ENCODE assay signal across 31 cellular contexts in the genomic region with DNA sequence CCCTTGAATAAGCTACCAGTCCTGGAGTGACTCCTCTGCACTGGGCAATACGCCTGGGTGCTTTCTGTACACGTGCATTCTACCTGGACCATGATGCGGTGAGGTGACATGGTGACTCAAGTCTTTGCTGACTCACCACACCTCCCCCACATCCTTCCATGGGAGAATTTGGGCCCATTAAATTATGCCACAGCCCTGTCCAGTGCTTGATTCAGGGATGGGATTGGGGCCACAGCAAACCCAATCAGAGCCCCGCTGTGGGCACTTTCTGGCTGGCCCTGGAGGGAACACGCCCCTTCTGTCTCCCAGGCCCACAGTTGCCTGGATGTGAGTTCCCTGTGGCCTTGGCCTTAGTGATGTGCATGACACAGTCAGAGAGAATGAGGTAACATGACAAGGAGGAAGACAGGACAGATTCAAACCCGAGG.
A peak's percentile ranks its signal among the peaks of the same experiment; 100 is the strongest.
DNase-seq lines count a peak whose midpoint lies in the region; ATAC-seq, FAIRE-seq and TF ChIP-seq lines count a peak whose summit lies in the region.
"Had no signal": no experiment of that assay in that cellular context is flagged by ENCODE, and none has a peak within 500 bp of the region (broad histone marks: within the 10 kb centered on the region; RNA-seq: fewer than 3 reads in every experiment).

No MANE protein-coding gene starts in this region.

- no peak for TF ChIP-seq POLR2A in endothelial cell of umbilical vein (IDR thresholded peaks at IDR 0.05; ENCODE audit: low read depth, low read length)

- H3K9me3 Mint-ChIP-seq in stimulated activated naive CD8-positive, alpha-beta T cell treated with anti-CD3 and anti-CD28 coated beads, Interleukin-15, amount 100 ng/mL, for 72 hours: no peaks in the 10 kb centered on the region
- H3K9me3 Mint-ChIP-seq: CD8-positive, alpha-beta T cell had no signal

- POLR2A ChIA-PET in endothelial cell of umbilical vein (lab: Charles Lee): no interaction called here

- no peak overlapping the region for H2BK15ac ChIP-seq in mesenchymal stem cell (ENCODE audit: low read depth, poor library complexity, severe bottlenecking)

- no peak overlapping the region for H2BK120ac ChIP-seq in mesenchymal stem cell (ENCODE audit: low read depth, low read length)

- peaks cover 0 to 2% of the 10 kb centered on the region in 2 experiments for H3K27me3 ChIP-seq in endothelial cell of umbilical vein (ENCODE audit: control insufficient read depth in 2 of 2, insufficient read depth in 2 of 2, low read length in 2 of 2)
- no peaks in the 10 kb centered on the region for H3K27me3 ChIP-seq in kidney epithelial cell (ENCODE audit: control insufficient read depth, insufficient read depth, low read length)
- no peaks in the 10 kb centered on the region for H3K27me3 ChIP-seq in left lung
- peaks cover 10 to 20% of the 10 kb centered on the region in 2 experiments for H3K27me3 ChIP-seq in mesenchymal stem cell (ENCODE audit: control insufficient read depth in 1 of 2, insufficient read depth in 1 of 2, low read length in 2 of 2)
- H3K27me3 ChIP-seq in tibial artery: no peaks in the 10 kb centered on the region
- H3K27me3 ChIP-seq: cardiac muscle cell, colonic mucosa, right lobe of liver, suprapubic skin had no signal

- no peak overlapping the region for H3K4ac ChIP-seq in mesenchymal stem cell (ENCODE audit: low read depth in 1 of 2, low read length in 2 of 2)

- H3K14ac ChIP-seq in mesenchymal stem cell (ENCODE audit: low read length in 2 of 2): no peak overlapping the region

- no peak overlapping the region for H4K91ac ChIP-seq in mesenchymal stem cell (ENCODE audit: low read length)

- H3K18ac ChIP-seq in mesenchymal stem cell (ENCODE audit: low read depth in 1 of 2, low read length in 2 of 2): no peak overlapping the region

- intact Hi-C loops in endothelial cell of umbilical vein (cut with micrococcal nuclease) (no loop called here), left lung (cut with DNase I) (no loop called here), tibial artery (cut with DNase I; ENCODE audit: low total_unique reads) (no loop called here)

- H3K4me2 ChIP-seq in endothelial cell of umbilical vein (ENCODE audit: insufficient read depth, low read length): no peak overlapping the region
- no peak overlapping the region for H3K4me2 ChIP-seq in mesenchymal stem cell (ENCODE audit: low read length, poor library complexity, severe bottlenecking)
- H3K4me2 ChIP-seq: A549 had no signal

- no peaks in the 10 kb centered on the region for H4K20me1 ChIP-seq in endothelial cell of umbilical vein (replicated peaks; ENCODE audit: control insufficient read depth, extremely low read depth, insufficient read depth, low read length)

- no peak overlapping the region for H2BK5ac ChIP-seq in mesenchymal stem cell (ENCODE audit: low read depth, low read length, poor library complexity, severe bottlenecking)

- no peak overlapping the region for H2BK12ac ChIP-seq in mesenchymal stem cell (ENCODE audit: low read length in 2 of 2)

- no peak overlapping the region for H3K9ac ChIP-seq in endothelial cell of umbilical vein (replicated peaks; ENCODE audit: extremely low read depth, insufficient read depth, low read length)
- no peak overlapping the region for H3K9ac ChIP-seq in mesenchymal stem cell (ENCODE audit: low read length)

- DNase-seq in stimulated activated naive CD8-positive, alpha-beta T cell treated with anti-CD3 and anti-CD28 coated beads, Interleukin-15, amount 100 ng/mL, for 72 hours: no peak
- DNase-seq in stimulated activated naive CD8-positive, alpha-beta T cell treated with anti-CD3 and anti-CD28 coated beads, Interleukin-15, Interleukin-2, amounts not matched to agents 100 U/mL and 50 U/mL, for 24 hours: no peak
- DNase-seq in endothelial cell of umbilical vein (ENCODE audit: low read depth, low spot score) (no peak), kidney epithelial cell (ENCODE audit: low read depth) (peak; percentile 53), left lung (no peak), mesenchymal stem cell (no peak), tibial artery (no peak)
- DNase-seq: activated CD4-positive, alpha-beta T cell treated with anti-CD3 and anti-CD28 coated beads for 36 hours; activated T-cell treated with anti-CD3 and anti-CD28 coated beads for 4 hours; AML-193; anterior cingulate cortex; CD8-positive, alpha-beta T cell; colonic mucosa; effector memory CD8-positive, alpha-beta T cell; GDM1; KG1; kidney; NCI-H1436; NCI-H2107; NCI-H748 treated with DMSO at 0.1 percent for 48 hours; right lobe of liver; stimulated activated CD4-positive, alpha-beta T cell treated with anti-CD3 and anti-CD28 coated beads, Interleukin-4, amount 100 ng/mL, for 24 hours had no signal

- H2AK5ac ChIP-seq in mesenchymal stem cell (ENCODE audit: low read length, severe bottlenecking): no peak overlapping the region

- WGBS in mesenchymal stem cell: 81% methylated on average over 6 of the region's 6 CpGs

- no peaks in the 10 kb centered on the region for H3K4me1 Mint-ChIP-seq in stimulated activated naive CD8-positive, alpha-beta T cell treated with anti-CD3 and anti-CD28 coated beads, Interleukin-15, amount 100 ng/mL, for 72 hours
- H3K4me1 Mint-ChIP-seq: activated CD4-positive, alpha-beta T cell treated with anti-CD3 and anti-CD28 coated beads for 36 hours; stimulated activated memory B cell treated with anti-CD40 and anti-IgM and Interleukin-4, amounts not matched to agents 10 μg/mL and 1 μg/mL and 100 μg/mL, for 72 hours had no signal

- BruUV-seq in endothelial cell of umbilical vein (replicated peaks; lab: Mats Ljungman, UMichigan): no TSS peak

- H3K9me3 ChIP-seq in endothelial cell of umbilical vein (replicated peaks; ENCODE audit: control insufficient read depth, insufficient read depth, low read length) (no peaks in the 10 kb centered on the region), left lung (peaks cover 0 to 3% of the 10 kb centered on the region in 2 donors), mesenchymal stem cell (ENCODE audit: control insufficient read depth, low read length) (peaks cover 7% of the 10 kb centered on the region), tibial artery (peaks cover 0 to 4% (median 3%) of the 10 kb centered on the region in 3 donors)
- H3K9me3 ChIP-seq: colonic mucosa, right lobe of liver had no signal

- CTCF ChIA-PET in endothelial cell of umbilical vein (lab: Charles Lee): interaction anchor here (1.4 kb wide), 1 partner anchor 135 kb away, joined by 4 read pairs; no protein-coding TSS in a partner anchor

- no peak overlapping the region for H3K4me3 Mint-ChIP-seq in stimulated activated naive CD8-positive, alpha-beta T cell treated with anti-CD3 and anti-CD28 coated beads, Interleukin-15, amount 100 ng/mL, for 72 hours
- H3K4me3 Mint-ChIP-seq: activated CD4-positive, alpha-beta T cell treated with anti-CD3 and anti-CD28 coated beads for 36 hours; CD8-positive, alpha-beta T cell; effector memory CD8-positive, alpha-beta T cell; stimulated activated memory B cell treated with anti-CD40 and anti-IgM and Interleukin-4, amounts not matched to agents 10 μg/mL and 1 μg/mL and 100 μg/mL, for 72 hours had no signal

- H2AFZ ChIP-seq in endothelial cell of umbilical vein (ENCODE audit: low read depth, low read length) (no peak overlapping the region), mesenchymal stem cell (ENCODE audit: low read depth, low read length) (no peak overlapping the region)

- dilution Hi-C loops in endothelial cell of umbilical vein (cut with MboI; ENCODE audit: extremely low pct_ligation_motif_present, low sequenced_read_pairs): no loop called here

- H3K4me1 ChIP-seq in endothelial cell of umbilical vein (ENCODE audit: control insufficient read depth, extremely low read depth, insufficient read depth, low read length): no peaks in the 10 kb centered on the region
- H3K4me1 ChIP-seq in left lung: no peaks in the 10 kb centered on the region
- peaks cover 3% of the 10 kb centered on the region for H3K4me1 ChIP-seq in mesenchymal stem cell (ENCODE audit: control insufficient read depth, insufficient read depth, low read depth, low read length)
- no peaks in the 10 kb centered on the region for H3K4me1 ChIP-seq in tibial artery
- H3K4me1 ChIP-seq: A549, colonic mucosa, right lobe of liver, suprapubic skin had no signal

- FAIRE-seq in endothelial cell of umbilical vein (lab: Jason Lieb, UNC): no peak
- FAIRE-seq: A549, H54, HTR-8/SVneo, kidney had no signal

- no peaks in the 10 kb centered on the region for H3K79me1 ChIP-seq in mesenchymal stem cell (replicated peaks; ENCODE audit: low read length, poor library complexity, severe bottlenecking)

- no peak overlapping the region for H4K8ac ChIP-seq in mesenchymal stem cell (ENCODE audit: low read length)

- H3K27ac ChIP-seq in endothelial cell of umbilical vein (ENCODE audit: insufficient read depth, low read depth, low read length) (no peak overlapping the region), left lung (no peak overlapping the region), mesenchymal stem cell (ENCODE audit: low read length, poor library complexity, severe bottlenecking) (no peak overlapping the region), tibial artery (no peak overlapping the region)
- H3K27ac ChIP-seq: A549, cardiac muscle cell, colonic mucosa, right lobe of liver, suprapubic skin had no signal

- H3K27ac Mint-ChIP-seq in stimulated activated naive CD8-positive, alpha-beta T cell treated with anti-CD3 and anti-CD28 coated beads, Interleukin-15, amount 100 ng/mL, for 72 hours: no peak overlapping the region
- H3K27ac Mint-ChIP-seq: activated CD4-positive, alpha-beta T cell treated with anti-CD3 and anti-CD28 coated beads for 36 hours; activated naive CD4-positive, alpha-beta T cell treated with anti-CD3 and anti-CD28 coated beads, Interleukin-2, amount 50 U/mL, for 72 hours; CD8-positive, alpha-beta T cell; effector memory CD8-positive, alpha-beta T cell; stimulated activated memory B cell treated with anti-CD40 and anti-IgM and Interleukin-4, amounts not matched to agents 10 μg/mL and 1 μg/mL and 100 μg/mL, for 72 hours had no signal

- H3K36me3 ChIP-seq in endothelial cell of umbilical vein (ENCODE audit: control insufficient read depth in 2 of 2, extremely low read depth in 1 of 2, insufficient read depth in 2 of 2, low read length in 2 of 2) (no peaks in the 10 kb centered on the region), kidney epithelial cell (ENCODE audit: control insufficient read depth, insufficient read depth, low read length) (no peaks in the 10 kb centered on the region), left lung (no peaks in the 10 kb centered on the region), mesenchymal stem cell (ENCODE audit: control insufficient read depth in 1 of 2, insufficient read depth in 2 of 2, low read depth in 1 of 2, low read length in 2 of 2) (no peaks in the 10 kb centered on the region), tibial artery (no peaks in the 10 kb centered on the region)
- H3K36me3 ChIP-seq: cardiac muscle cell, colonic mucosa, right lobe of liver, suprapubic skin had no signal

- H3K27me3 Mint-ChIP-seq in stimulated activated naive CD8-positive, alpha-beta T cell treated with anti-CD3 and anti-CD28 coated beads, Interleukin-15, amount 100 ng/mL, for 72 hours: no peaks in the 10 kb centered on the region
- H3K27me3 Mint-ChIP-seq: effector memory CD8-positive, alpha-beta T cell; stimulated activated memory B cell treated with anti-CD40 and anti-IgM and Interleukin-4, amounts not matched to agents 10 μg/mL and 1 μg/mL and 100 μg/mL, for 72 hours had no signal

- H3K79me2 ChIP-seq in endothelial cell of umbilical vein (ENCODE audit: control insufficient read depth, insufficient read depth, low read length): no peaks in the 10 kb centered on the region

- H3K23ac ChIP-seq in mesenchymal stem cell (ENCODE audit: low read length in 2 of 2): no peak overlapping the region

- peak; percentile 7 for ATAC-seq in stimulated activated naive CD8-positive, alpha-beta T cell treated with anti-CD3 and anti-CD28 coated beads, Interleukin-15, amount 100 ng/mL, for 72 hours
- ATAC-seq in stimulated activated naive CD8-positive, alpha-beta T cell treated with anti-CD3 and anti-CD28 coated beads, Interleukin-15, Interleukin-2, amounts not matched to agents 100 U/mL and 50 U/mL, for 24 hours: no peak
- ATAC-seq in left lung (no peak), GM21528 (IDR thresholded peaks at IDR 0.05; ENCODE audit: low FRiP score, unreplicated experiment) (no peak)
- ATAC-seq: A549; activated CD4-positive, alpha-beta T cell treated with anti-CD3 and anti-CD28 coated beads for 36 hours; activated naive CD4-positive, alpha-beta T cell treated with anti-CD3 and anti-CD28 coated beads, Interleukin-2, amount 50 U/mL, for 72 hours; CD8-positive, alpha-beta T cell; effector memory CD8-positive, alpha-beta T cell; stimulated activated memory B cell treated with anti-CD40 and anti-IgM and Interleukin-4, amounts not matched to agents 10 μg/mL and 1 μg/mL and 100 μg/mL, for 72 hours had no signal

- H3K4me3 ChIP-seq in endothelial cell of umbilical vein (replicated peaks in 1 of 3; ENCODE audit: insufficient read depth in 1 of 3, low read depth in 1 of 3, low read length in 3 of 3): no peak overlapping the region
- no peak overlapping the region for H3K4me3 ChIP-seq in kidney epithelial cell (ENCODE audit: low read depth, low read length)
- no peak overlapping the region for H3K4me3 ChIP-seq in left lung
- no peak overlapping the region for H3K4me3 ChIP-seq in mesenchymal stem cell (ENCODE audit: insufficient read depth in 1 of 2, low read depth in 1 of 2, low read length in 2 of 2)
- no peak overlapping the region for H3K4me3 ChIP-seq in tibial artery
- H3K4me3 ChIP-seq: A549, cardiac muscle cell, colonic mucosa, lung, right lobe of liver, suprapubic skin had no signal

- TF ChIP-seq CTCF in endothelial cell of umbilical vein (IDR thresholded peaks at IDR 0.05; ENCODE audit: extremely low read depth in 1 of 2, insufficient read depth in 1 of 2, low read depth in 1 of 2, low read length in 2 of 2) (no peak), kidney epithelial cell (IDR thresholded peaks at IDR 0.05; ENCODE audit: insufficient read depth, low read length, poor library complexity, severe bottlenecking) (no peak), left lung (IDR thresholded peaks at IDR 0.05) (no peak), tibial artery (IDR thresholded peaks at IDR 0.05) (no peak)

- no peaks in the 10 kb centered on the region for H3K9me1 ChIP-seq in endothelial cell of umbilical vein (replicated peaks; ENCODE audit: control insufficient read depth, extremely low read depth, insufficient read depth, low read length)
